Comparison of ENCODE assay signal across 1 cellular context in the genomic region with DNA sequence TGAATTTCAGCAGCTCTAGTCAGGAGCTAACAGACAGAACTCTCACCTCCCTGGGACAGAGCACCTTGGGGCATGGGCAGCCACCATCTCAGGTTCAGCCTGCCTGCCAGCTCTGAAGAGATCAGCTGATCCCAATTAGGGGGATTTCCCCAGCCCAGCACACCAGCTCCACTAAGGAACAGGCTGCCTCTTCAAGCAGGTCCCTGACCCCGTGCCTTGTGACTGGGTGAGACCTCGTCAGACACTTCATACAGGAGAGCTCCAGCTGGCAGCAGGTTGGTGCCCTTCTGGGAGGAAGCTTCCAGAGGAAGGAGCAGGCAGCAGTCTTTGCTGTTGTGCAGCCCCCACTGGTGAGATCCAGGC.
TF ChIP-seq lines count a peak whose summit lies in the region.

No MANE protein-coding gene starts in this region.

TF ChIP-seq in WTC11, 78 proteins besides CTCF, POLR2A, EP300 and RAD21 (continued from another document):
- TF ChIP-seq ATF6 (CRISPR knock-in tag; IDR thresholded peaks at IDR 0.05) (no peak), NFYB (CRISPR knock-in tag; conservative IDR thresholded peaks at IDR 0.05; ENCODE audit: low read depth) (no peak), TP53 (CRISPR knock-in tag; IDR thresholded peaks at IDR 0.05) (no peak)
